Comparison of ENCODE assay signal across 1 cellular context in the genomic region with DNA sequence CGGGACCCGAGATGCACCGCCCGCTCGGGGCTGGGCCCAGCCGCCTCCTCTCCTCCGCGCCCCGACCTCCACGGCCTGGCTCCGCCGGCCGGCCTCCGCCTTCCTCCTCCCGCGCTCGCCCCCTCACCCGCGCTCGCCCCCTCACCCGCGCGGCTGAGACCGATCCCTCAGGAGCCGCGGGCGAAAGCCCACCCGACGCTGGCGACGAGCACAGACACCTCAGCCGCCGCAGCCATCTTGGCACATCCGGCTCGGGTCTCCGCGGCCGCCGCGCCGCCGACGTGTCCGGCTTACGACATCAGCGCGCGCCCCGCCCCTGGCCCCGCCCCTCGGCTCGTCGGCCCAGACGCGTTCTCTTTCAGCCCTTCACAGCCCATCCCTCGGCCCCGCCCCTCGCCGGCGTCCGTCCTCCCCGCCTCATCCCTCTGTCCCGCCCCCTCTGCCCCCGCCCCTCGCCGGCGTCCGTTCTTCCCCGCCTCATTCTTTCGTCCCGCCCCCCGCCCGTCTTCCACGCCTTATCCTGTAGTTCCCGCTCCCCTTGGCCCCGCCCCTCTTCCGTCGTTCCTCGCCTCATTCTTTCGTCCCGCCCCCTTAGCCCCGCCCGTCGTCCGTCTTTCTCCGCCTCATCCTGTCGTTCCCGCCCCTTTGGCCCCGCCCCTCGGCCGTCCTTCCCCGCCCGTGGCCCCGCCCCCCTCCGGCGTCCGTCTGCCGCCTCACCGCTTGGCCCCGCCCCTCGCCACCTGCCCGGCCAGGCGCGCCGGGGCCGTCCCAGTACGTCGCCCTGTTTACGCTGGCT.
TF ChIP-seq lines count a peak whose summit lies in the region.

Gene SEC16A, minus strand, starts transcription at position 248 of the 796 bp plus-strand sequence. CDS start 5,425 bp downstream, outside the sequence.

TF ChIP-seq in GM12878, 131 proteins besides CTCF, POLR2A, EP300 and RAD21 (continued from another document):
- no peak for TF ChIP-seq ZBTB40 (IDR thresholded peaks at IDR 0.05; ENCODE audit: borderline replicate concordance)
- no peak for TF ChIP-seq IKZF2 (IDR thresholded peaks at IDR 0.05)
- TF ChIP-seq, protein P1, sequence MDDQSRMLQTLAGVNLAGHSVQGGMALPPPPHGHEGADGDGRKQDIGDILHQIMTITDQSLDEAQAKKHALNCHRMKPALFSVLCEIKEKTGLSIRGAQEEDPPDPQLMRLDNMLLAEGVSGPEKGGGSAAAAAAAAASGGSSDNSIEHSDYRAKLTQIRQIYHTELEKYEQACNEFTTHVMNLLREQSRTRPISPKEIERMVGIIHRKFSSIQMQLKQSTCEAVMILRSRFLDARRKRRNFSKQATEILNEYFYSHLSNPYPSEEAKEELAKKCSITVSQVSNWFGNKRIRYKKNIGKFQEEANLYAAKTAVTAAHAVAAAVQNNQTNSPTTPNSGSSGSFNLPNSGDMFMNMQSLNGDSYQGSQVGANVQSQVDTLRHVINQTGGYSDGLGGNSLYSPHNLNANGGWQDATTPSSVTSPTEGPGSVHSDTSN (IDR thresholded peaks at IDR 0.05; ENCODE audit: insufficient replicate concordance, low read depth, low read length) = no peak
- TF ChIP-seq BCL11A (IDR thresholded peaks at IDR 0.05; ENCODE audit: low read depth, low read length) = no peak
- no peak; the same call in 1 of the 2 replicates for TF ChIP-seq ASH2L (IDR thresholded peaks at IDR 0.05; ENCODE audit: borderline replicate concordance, low read depth)
- TF ChIP-seq, protein P2, sequence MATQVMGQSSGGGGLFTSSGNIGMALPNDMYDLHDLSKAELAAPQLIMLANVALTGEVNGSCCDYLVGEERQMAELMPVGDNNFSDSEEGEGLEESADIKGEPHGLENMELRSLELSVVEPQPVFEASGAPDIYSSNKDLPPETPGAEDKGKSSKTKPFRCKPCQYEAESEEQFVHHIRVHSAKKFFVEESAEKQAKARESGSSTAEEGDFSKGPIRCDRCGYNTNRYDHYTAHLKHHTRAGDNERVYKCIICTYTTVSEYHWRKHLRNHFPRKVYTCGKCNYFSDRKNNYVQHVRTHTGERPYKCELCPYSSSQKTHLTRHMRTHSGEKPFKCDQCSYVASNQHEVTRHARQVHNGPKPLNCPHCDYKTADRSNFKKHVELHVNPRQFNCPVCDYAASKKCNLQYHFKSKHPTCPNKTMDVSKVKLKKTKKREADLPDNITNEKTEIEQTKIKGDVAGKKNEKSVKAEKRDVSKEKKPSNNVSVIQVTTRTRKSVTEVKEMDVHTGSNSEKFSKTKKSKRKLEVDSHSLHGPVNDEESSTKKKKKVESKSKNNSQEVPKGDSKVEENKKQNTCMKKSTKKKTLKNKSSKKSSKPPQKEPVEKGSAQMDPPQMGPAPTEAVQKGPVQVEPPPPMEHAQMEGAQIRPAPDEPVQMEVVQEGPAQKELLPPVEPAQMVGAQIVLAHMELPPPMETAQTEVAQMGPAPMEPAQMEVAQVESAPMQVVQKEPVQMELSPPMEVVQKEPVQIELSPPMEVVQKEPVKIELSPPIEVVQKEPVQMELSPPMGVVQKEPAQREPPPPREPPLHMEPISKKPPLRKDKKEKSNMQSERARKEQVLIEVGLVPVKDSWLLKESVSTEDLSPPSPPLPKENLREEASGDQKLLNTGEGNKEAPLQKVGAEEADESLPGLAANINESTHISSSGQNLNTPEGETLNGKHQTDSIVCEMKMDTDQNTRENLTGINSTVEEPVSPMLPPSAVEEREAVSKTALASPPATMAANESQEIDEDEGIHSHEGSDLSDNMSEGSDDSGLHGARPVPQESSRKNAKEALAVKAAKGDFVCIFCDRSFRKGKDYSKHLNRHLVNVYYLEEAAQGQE (IDR thresholded peaks at IDR 0.05; ENCODE audit: low read depth, low read length) = no peak
- TF ChIP-seq, protein P3, sequence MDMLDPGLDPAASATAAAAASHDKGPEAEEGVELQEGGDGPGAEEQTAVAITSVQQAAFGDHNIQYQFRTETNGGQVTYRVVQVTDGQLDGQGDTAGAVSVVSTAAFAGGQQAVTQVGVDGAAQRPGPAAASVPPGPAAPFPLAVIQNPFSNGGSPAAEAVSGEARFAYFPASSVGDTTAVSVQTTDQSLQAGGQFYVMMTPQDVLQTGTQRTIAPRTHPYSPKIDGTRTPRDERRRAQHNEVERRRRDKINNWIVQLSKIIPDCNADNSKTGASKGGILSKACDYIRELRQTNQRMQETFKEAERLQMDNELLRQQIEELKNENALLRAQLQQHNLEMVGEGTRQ (IDR thresholded peaks at IDR 0.05; ENCODE audit: borderline replicate concordance, low read depth, low read length) = no peak
- TF ChIP-seq SMAD1 (IDR thresholded peaks at IDR 0.05; ENCODE audit: low read depth, partially characterized antibody) = no peak
- no peak for TF ChIP-seq ATF7 (IDR thresholded peaks at IDR 0.05; ENCODE audit: low read depth)
- peak; percentile 68 for TF ChIP-seq RELA (IDR thresholded peaks at IDR 0.05; ENCODE audit: borderline replicate concordance, partially characterized antibody)
- TF ChIP-seq PML (IDR thresholded peaks at IDR 0.05; ENCODE audit: low read length) = no peak
- peak; percentile 75 for TF ChIP-seq DPF2 (IDR thresholded peaks at IDR 0.05)
- TF ChIP-seq TBL1XR1 (IDR thresholded peaks at IDR 0.05; ENCODE audit: low read depth, low read length) = no peak
- TF ChIP-seq RBBP5 (conservative IDR thresholded peaks at IDR 0.05) = no peak
- TF ChIP-seq TCF12 (IDR thresholded peaks at IDR 0.05; ENCODE audit: low read depth, low read length) = 0 out of 2 replicates have a peak, but pooled peaks have one; percentile 35
- no peak for TF ChIP-seq ZBTB4 (CRISPR knock-in tag; IDR thresholded peaks at IDR 0.05)
- no peak for TF ChIP-seq ZNF622 (IDR thresholded peaks at IDR 0.05)
- TF ChIP-seq USF1 (IDR thresholded peaks at IDR 0.05; ENCODE audit: borderline replicate concordance, extremely low read length, insufficient read depth, low read depth, low read length) = no peak
- TF ChIP-seq, protein P4, sequence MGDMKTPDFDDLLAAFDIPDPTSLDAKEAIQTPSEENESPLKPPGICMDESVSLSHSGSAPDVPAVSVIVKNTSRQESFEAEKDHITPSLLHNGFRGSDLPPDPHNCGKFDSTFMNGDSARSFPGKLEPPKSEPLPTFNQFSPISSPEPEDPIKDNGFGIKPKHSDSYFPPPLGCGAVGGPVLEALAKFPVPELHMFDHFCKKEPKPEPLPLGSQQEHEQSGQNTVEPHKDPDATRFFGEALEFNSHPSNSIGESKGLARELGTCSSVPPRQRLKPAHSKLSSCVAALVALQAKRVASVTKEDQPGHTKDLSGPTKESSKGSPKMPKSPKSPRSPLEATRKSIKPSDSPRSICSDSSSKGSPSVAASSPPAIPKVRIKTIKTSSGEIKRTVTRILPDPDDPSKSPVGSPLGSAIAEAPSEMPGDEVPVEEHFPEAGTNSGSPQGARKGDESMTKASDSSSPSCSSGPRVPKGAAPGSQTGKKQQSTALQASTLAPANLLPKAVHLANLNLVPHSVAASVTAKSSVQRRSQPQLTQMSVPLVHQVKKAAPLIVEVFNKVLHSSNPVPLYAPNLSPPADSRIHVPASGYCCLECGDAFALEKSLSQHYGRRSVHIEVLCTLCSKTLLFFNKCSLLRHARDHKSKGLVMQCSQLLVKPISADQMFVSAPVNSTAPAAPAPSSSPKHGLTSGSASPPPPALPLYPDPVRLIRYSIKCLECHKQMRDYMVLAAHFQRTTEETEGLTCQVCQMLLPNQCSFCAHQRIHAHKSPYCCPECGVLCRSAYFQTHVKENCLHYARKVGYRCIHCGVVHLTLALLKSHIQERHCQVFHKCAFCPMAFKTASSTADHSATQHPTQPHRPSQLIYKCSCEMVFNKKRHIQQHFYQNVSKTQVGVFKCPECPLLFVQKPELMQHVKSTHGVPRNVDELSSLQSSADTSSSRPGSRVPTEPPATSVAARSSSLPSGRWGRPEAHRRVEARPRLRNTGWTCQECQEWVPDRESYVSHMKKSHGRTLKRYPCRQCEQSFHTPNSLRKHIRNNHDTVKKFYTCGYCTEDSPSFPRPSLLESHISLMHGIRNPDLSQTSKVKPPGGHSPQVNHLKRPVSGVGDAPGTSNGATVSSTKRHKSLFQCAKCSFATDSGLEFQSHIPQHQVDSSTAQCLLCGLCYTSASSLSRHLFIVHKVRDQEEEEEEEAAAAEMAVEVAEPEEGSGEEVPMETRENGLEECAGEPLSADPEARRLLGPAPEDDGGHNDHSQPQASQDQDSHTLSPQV (IDR thresholded peaks at IDR 0.05) = no peak
- TF ChIP-seq CREB1 (IDR thresholded peaks at IDR 0.05; ENCODE audit: low read depth) = peak; percentile 99
- peak; percentile 98 for TF ChIP-seq YY1 (IDR thresholded peaks at IDR 0.05; ENCODE audit: low read depth, low read length)
- TF ChIP-seq CBX5 (IDR thresholded peaks at IDR 0.05; ENCODE audit: low read depth) = no peak
- TF ChIP-seq PAX8 (IDR thresholded peaks at IDR 0.05) = no peak
- no peak for TF ChIP-seq SUZ12 (IDR thresholded peaks at IDR 0.05; ENCODE audit: unreplicated experiment)
